In the genomic region with DNA sequence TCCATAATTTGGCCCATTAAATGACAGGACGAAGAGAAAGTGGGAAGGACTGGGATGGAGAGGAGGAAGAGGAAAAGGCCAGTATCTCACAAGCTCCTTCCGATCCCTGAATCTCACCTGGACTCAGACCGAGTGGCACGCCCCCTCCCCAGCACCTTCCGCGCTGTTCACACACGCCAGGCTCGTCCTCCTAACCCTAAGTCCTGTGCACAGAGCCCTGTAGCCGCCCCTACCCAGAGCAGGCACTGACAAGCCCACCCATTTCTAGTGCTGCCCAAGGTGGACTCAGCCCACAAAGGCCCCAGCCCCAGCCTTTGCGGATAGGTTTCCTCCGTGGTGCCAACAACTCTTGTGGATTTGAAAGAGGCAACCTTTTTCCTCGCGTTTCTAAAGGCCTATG, we compare ENCODE assay signal across 10 cellular contexts. TPM values are rescaled to one million over a fixed set of nuclear protein-coding genes. Genes with fewer than 3 reads are reported as not detected.
A peak's percentile ranks its signal among the peaks of the same experiment; 100 is the strongest.
DNase-seq lines count a peak whose midpoint lies in the region; ATAC-seq, FAIRE-seq and TF ChIP-seq lines count a peak whose summit lies in the region.
"Had no signal": no experiment of that assay in that cellular context is flagged by ENCODE, and none has a peak within 500 bp of the region (broad histone marks: within the 10 kb centered on the region; RNA-seq: fewer than 3 reads in every experiment).

No MANE protein-coding gene starts in this region.

- DNase-seq in NCI-H82 (lab: John Stamatoyannopoulos, UW) (peak; percentile 36), NCI-H82 treated with DMSO at 0.1 percent for 48 hours (lab: John Stamatoyannopoulos, UW; ENCODE audit: unreplicated experiment) (no peak), astrocyte of the cerebellum (ENCODE audit: low read depth) (no peak), retinal pigment epithelial cell (ENCODE audit: low read depth) (no peak), GM12891 (ENCODE audit: insufficient read length, low spot score) (no peak), C1 segment of cervical spinal cord (lab: John Stamatoyannopoulos, UW) (no peak)
- DNase-seq in stimulated activated naive B cell treated with anti-CD40 and anti-IgM and Interleukin-4, amounts not matched to agents 10 μg/mL and 1 μg/mL and 100 μg/mL, for 72 hours, result no peak

- ATAC-seq in stimulated activated naive B cell treated with anti-CD40 and anti-IgM and Interleukin-4, amounts not matched to agents 10 μg/mL and 1 μg/mL and 100 μg/mL, for 72 hours (replicated peaks), result no peak
- ATAC-seq: GM12878 had no signal

- H3K4me3 ChIP-seq in astrocyte of the cerebellum (ENCODE audit: low read depth, low read length) (peak overlapping the region; percentile 53), iPS-11a (ENCODE audit: low read depth, low read length) (peak overlapping the region; percentile 49), retinal pigment epithelial cell (ENCODE audit: low read length) (peak overlapping the region; percentile 78)
- H3K4me3 ChIP-seq: GM12878 had no signal

- peaks cover 0 to 2% of the 10 kb centered on the region in 2 donors for H3K9me3 Mint-ChIP-seq in stimulated activated naive B cell treated with anti-CD40 and anti-IgM and Interleukin-4, amounts not matched to agents 10 μg/mL and 1 μg/mL and 100 μg/mL, for 72 hours

- H3K27ac Mint-ChIP-seq in stimulated activated naive B cell treated with anti-CD40 and anti-IgM and Interleukin-4, amounts not matched to agents 10 μg/mL and 1 μg/mL and 100 μg/mL, for 72 hours, result no peak overlapping the region

- H3K4me1 Mint-ChIP-seq in stimulated activated naive B cell treated with anti-CD40 and anti-IgM and Interleukin-4, amounts not matched to agents 10 μg/mL and 1 μg/mL and 100 μg/mL, for 72 hours, result peaks cover 23 to 51% of the 10 kb centered on the region in 2 donors

- no peak for FAIRE-seq in GM12891 (lab: Jason Lieb, UNC)
- FAIRE-seq: GM12878, TTC549 had no signal

- peaks cover 0 to 8% of the 10 kb centered on the region in 2 donors for H3K27me3 Mint-ChIP-seq in stimulated activated naive B cell treated with anti-CD40 and anti-IgM and Interleukin-4, amounts not matched to agents 10 μg/mL and 1 μg/mL and 100 μg/mL, for 72 hours

- H3K36me3 Mint-ChIP-seq in stimulated activated naive B cell treated with anti-CD40 and anti-IgM and Interleukin-4, amounts not matched to agents 10 μg/mL and 1 μg/mL and 100 μg/mL, for 72 hours, result peaks cover 33 to 43% of the 10 kb centered on the region in 2 donors

- TF ChIP-seq POLR2A in GM12891 (IDR thresholded peaks at IDR 0.05; ENCODE audit: low read depth, low read length), result no peak

- TF ChIP-seq CTCF in astrocyte of the cerebellum (IDR thresholded peaks at IDR 0.05; ENCODE audit: low read depth, low read length, missing control alignments) (no peak), retinal pigment epithelial cell (conservative IDR thresholded peaks at IDR 0.05; ENCODE audit: low read depth, low read length) (no peak)

- in situ Hi-C loops in astrocyte of the cerebellum (cut with HindIII; ENCODE audit: low sequenced_read_pairs), result no loop called here

- H3K4me3 Mint-ChIP-seq in stimulated activated naive B cell treated with anti-CD40 and anti-IgM and Interleukin-4, amounts not matched to agents 10 μg/mL and 1 μg/mL and 100 μg/mL, for 72 hours, result peak overlapping the region in 1 of 2 donors; percentile 51

TF ChIP-seq in GM12891, 5 proteins besides CTCF, POLR2A, EP300 and RAD21:
- TF ChIP-seq PAX5 (IDR thresholded peaks at IDR 0.05; ENCODE audit: insufficient read depth, low read length, severe bottlenecking), result no peak
- TF ChIP-seq POLR2AphosphoS5 (IDR thresholded peaks at IDR 0.05; ENCODE audit: low read depth, low read length), result no peak
- no peak for TF ChIP-seq POU2F2 (IDR thresholded peaks at IDR 0.05; ENCODE audit: low read depth, low read length)
- TF ChIP-seq SPI1 (IDR thresholded peaks at IDR 0.05; ENCODE audit: low read depth, low read length), result no peak

RNA-seq across cellular contexts. Expression of gene HS3ST3B1, which starts 9.2 kb away (rescaled TPM):
- polyA plus RNA-seq in GM12891 (2012; ENCODE audit: low read depth, missing spikeins), result 0.44 TPM
